ENCODE assay signal across 10 cellular contexts in the genomic region with DNA sequence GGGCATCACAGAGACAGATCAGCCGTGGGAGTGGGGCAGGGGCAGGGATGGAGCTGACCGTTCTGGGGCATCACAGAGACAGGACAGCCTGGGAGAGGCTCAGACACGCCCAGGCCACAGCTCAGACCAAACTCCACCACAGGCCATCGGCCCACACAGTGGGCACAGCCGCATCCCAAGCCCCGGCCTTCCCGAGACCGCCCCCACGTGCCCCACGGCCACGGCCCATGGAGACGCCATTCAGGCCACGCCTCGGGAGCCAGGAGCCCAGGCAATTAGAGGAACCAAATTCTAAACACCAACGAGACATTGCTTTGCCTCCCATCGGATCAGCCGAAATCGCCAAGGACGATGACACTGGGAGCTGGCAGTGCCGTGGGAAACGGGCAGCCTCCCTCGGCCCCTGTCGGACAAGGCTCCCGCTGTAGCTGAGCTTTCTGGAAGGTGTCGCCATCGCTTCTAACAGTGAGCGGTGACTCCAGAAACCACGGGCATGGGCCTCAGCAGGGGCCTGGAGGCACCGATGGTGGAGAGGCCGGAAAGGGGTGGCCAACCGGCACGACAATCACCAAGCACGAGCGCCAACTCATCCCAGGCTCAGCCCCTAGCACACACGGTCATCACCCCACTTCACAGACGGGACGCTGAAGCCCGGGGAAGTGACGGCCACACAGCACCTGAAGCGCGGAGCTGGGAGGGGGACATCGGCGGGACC. TPM values are rescaled to one million over a fixed set of nuclear protein-coding genes. Genes with fewer than 3 reads are reported as not detected.
A peak's percentile ranks its signal among the peaks of the same experiment; 100 is the strongest.
DNase-seq lines count a peak whose midpoint lies in the region; ATAC-seq and TF ChIP-seq lines count a peak whose summit lies in the region.
"Had no signal": no experiment of that assay in that cellular context is flagged by ENCODE, and none has a peak within 500 bp of the region (broad histone marks: within the 10 kb centered on the region; RNA-seq: fewer than 3 reads in every experiment).

No MANE protein-coding gene starts in this region.

- no peak overlapping the region for H2AK5ac ChIP-seq in mesendoderm (ENCODE audit: low read length)

- H4K5ac ChIP-seq in mesendoderm (ENCODE audit: low read length): no peak overlapping the region

- peaks cover 2% of the 10 kb centered on the region for H3K36me3 Mint-ChIP-seq in activated naive CD8-positive, alpha-beta T cell treated with anti-CD3 and anti-CD28 coated beads, Interleukin-2, amount 50 U/mL, for 24 hours (ENCODE audit: low read depth)

- H3K4me1 ChIP-seq in heart left ventricle (peaks cover 0 to 38% (median 19%) of the 10 kb centered on the region in 12 donors), mesendoderm (ENCODE audit: control insufficient read depth, low read depth, low read length) (no peaks in the 10 kb centered on the region), tibial artery (peaks cover 0 to 61% (median 41%) of the 10 kb centered on the region in 4 donors), HAP-1 (peaks cover 3% of the 10 kb centered on the region; the same call in 1 of the 2 replicates)

- peaks cover 47% of the 10 kb centered on the region for H3K79me2 ChIP-seq in mesendoderm (ENCODE audit: control insufficient read depth, insufficient read depth, low read length)

- TF ChIP-seq POLR2A in heart left ventricle (IDR thresholded peaks at IDR 0.05): no peak

- 89 to 92% (median 90%) methylated on average over 36 to 43 of the region's 43 CpGs for WGBS in heart left ventricle, 4 donors
- WGBS in mesendoderm (ENCODE audit: extremely low coverage, insufficient coverage, low lambda C conversion rate): no CpG with 5 or more reads among the region's 43 CpGs

- H2BK15ac ChIP-seq in mesendoderm (replicated peaks; ENCODE audit: low read depth): no peak overlapping the region

- H3K79me1 ChIP-seq in mesendoderm (ENCODE audit: low read length): peaks cover 32% of the 10 kb centered on the region

- no peak overlapping the region for H2BK5ac ChIP-seq in mesendoderm (ENCODE audit: low read length)

- H3K9me3 ChIP-seq in heart left ventricle: no peaks in the 10 kb centered on the region
- H3K9me3 ChIP-seq in tibial artery: no peaks in the 10 kb centered on the region
- no peaks in the 10 kb centered on the region for H3K9me3 ChIP-seq in HAP-1
- H3K9me3 ChIP-seq: adrenal gland had no signal

- no peak overlapping the region for H2BK120ac ChIP-seq in mesendoderm (ENCODE audit: low read depth, low read length)

- in situ Hi-C loops in HAP-1 (cut with MboI; ENCODE audit: low sequenced_read_pairs): no loop called here

- intact Hi-C loops in heart left ventricle (cut with DNase I) (loop anchor here in 2 of 10 donors (2.0 kb wide), 2 partner anchors 27 to 31 kb away; no protein-coding TSS in a partner anchor), Right ventricle myocardium inferior (cut with DNase I) (no loop called here), tibial artery (cut with DNase I; ENCODE audit: low total_unique reads) (no loop called here)

- no peak overlapping the region for H3K27ac Mint-ChIP-seq in activated naive CD8-positive, alpha-beta T cell treated with anti-CD3 and anti-CD28 coated beads, Interleukin-2, amount 50 U/mL, for 24 hours

- H3K9me3 Mint-ChIP-seq in activated naive CD8-positive, alpha-beta T cell treated with anti-CD3 and anti-CD28 coated beads, Interleukin-2, amount 50 U/mL, for 24 hours: no peaks in the 10 kb centered on the region

- ATAC-seq in heart left ventricle: no peak
- no peak for ATAC-seq in Right ventricle myocardium inferior
- ATAC-seq in activated naive CD8-positive, alpha-beta T cell treated with anti-CD3 and anti-CD28 coated beads, Interleukin-2, amount 50 U/mL, for 24 hours: no peak

- no peak overlapping the region for H3K18ac ChIP-seq in mesendoderm (ENCODE audit: low read length)

- H3K4ac ChIP-seq in mesendoderm (ENCODE audit: low read depth, low read length): no peak overlapping the region

- H3K4me3 Mint-ChIP-seq in activated naive CD8-positive, alpha-beta T cell treated with anti-CD3 and anti-CD28 coated beads, Interleukin-2, amount 50 U/mL, for 24 hours: peak overlapping the region; percentile 86

- H3K27me3 Mint-ChIP-seq in activated naive CD8-positive, alpha-beta T cell treated with anti-CD3 and anti-CD28 coated beads, Interleukin-2, amount 50 U/mL, for 24 hours: no peaks in the 10 kb centered on the region

- no peaks in the 10 kb centered on the region for H3K27me3 ChIP-seq in heart left ventricle
- H3K27me3 ChIP-seq in mesendoderm (ENCODE audit: insufficient read depth, low read length, poor library complexity): no peaks in the 10 kb centered on the region
- H3K27me3 ChIP-seq in tibial artery: no peaks in the 10 kb centered on the region
- no peaks in the 10 kb centered on the region for H3K27me3 ChIP-seq in HAP-1 (ENCODE audit: low read depth)
- H3K27me3 ChIP-seq: adrenal gland had no signal

- H3K36me3 ChIP-seq in heart left ventricle (peaks cover 0 to 10% (median 0%) of the 10 kb centered on the region in 9 donors), mesendoderm (ENCODE audit: control insufficient read depth, insufficient read depth, low read length) (no peaks in the 10 kb centered on the region), tibial artery (peaks cover 0 to 18% (median 5%) of the 10 kb centered on the region in 3 donors), HAP-1 (replicated peaks) (no peaks in the 10 kb centered on the region)
- H3K36me3 ChIP-seq: adrenal gland had no signal

- H4K8ac ChIP-seq in mesendoderm (ENCODE audit: low read depth, low read length): no peak overlapping the region

- H3K9ac ChIP-seq in mesendoderm (ENCODE audit: low read length): no peak overlapping the region

- H3K27ac ChIP-seq in heart left ventricle: peak overlapping the region in 7 of 12 donors; percentile 4 to 97 (median 91)
- H3K27ac ChIP-seq in mesendoderm (ENCODE audit: low read depth, low read length): no peak overlapping the region
- H3K27ac ChIP-seq in tibial artery: peak overlapping the region; percentile 86 to 87

- H3K4me1 Mint-ChIP-seq in activated naive CD8-positive, alpha-beta T cell treated with anti-CD3 and anti-CD28 coated beads, Interleukin-2, amount 50 U/mL, for 24 hours: peaks cover 19% of the 10 kb centered on the region

- no peak for TF ChIP-seq CTCF in heart left ventricle (IDR thresholded peaks at IDR 0.05)
- TF ChIP-seq CTCF in tibial artery (IDR thresholded peaks at IDR 0.05): no peak

- no peak overlapping the region for H3K23ac ChIP-seq in mesendoderm (ENCODE audit: low read length)

- H3K4me2 ChIP-seq in mesendoderm (ENCODE audit: low read length): no peak overlapping the region

- H3K4me3 ChIP-seq in heart left ventricle: peak overlapping the region in 4 of 12 donors; percentile 88 to 97 (median 90)
- H3K4me3 ChIP-seq in mesendoderm (ENCODE audit: low read length): no peak overlapping the region
- peak overlapping the region; percentile 79 to 98 for H3K4me3 ChIP-seq in tibial artery
- H3K4me3 ChIP-seq in HAP-1: no peak overlapping the region

- H3K56ac ChIP-seq in mesendoderm (ENCODE audit: low read length): peak overlapping the region; percentile 25

- DNase-seq in heart left ventricle: no peak
- DNase-seq in Right ventricle myocardium inferior (ENCODE audit: missing footprints): no peak
- DNase-seq in activated naive CD8-positive, alpha-beta T cell treated with anti-CD3 and anti-CD28 coated beads, Interleukin-2, amount 50 U/mL, for 24 hours: no peak
- no peak for DNase-seq in mesendoderm
- no peak for DNase-seq in tibial artery
- no peak for DNase-seq in activated CD4-positive, CD25-positive, alpha-beta regulatory T cell (lab: John Stamatoyannopoulos, UW)
- no peak for DNase-seq in NCI-H2081 (lab: John Stamatoyannopoulos, UW)
- DNase-seq in HAP-1 (ENCODE audit: low spot score in 2 of 2): no peak
- DNase-seq: adrenal gland, C1 segment of cervical spinal cord had no signal

RNA-seq across cellular contexts. Expression of gene PIP5K1C, which starts 2.4 kb away (rescaled TPM):
- 10 to 100 TPM; 27.8 to 56.6 (median 38.2) TPM for total RNA-seq in heart left ventricle
- polyA plus RNA-seq in heart left ventricle: 10 to 100 TPM; 23.9 to 31.0 TPM
- total RNA-seq in Right ventricle myocardium inferior: 34.7 TPM
- 15.2 TPM for polyA plus RNA-seq in mesendoderm (2013, experiment 1 of 2)
- 16.0 TPM for polyA plus RNA-seq in mesendoderm (2013, experiment 2 of 2)

RNA-seq across cellular contexts. Expression of gene TJP3, which starts 10.4 kb away (rescaled TPM):
- total RNA-seq in heart left ventricle (under 1 TPM in 2 of 9 donors, not detected in 7; 0.41 to 0.48 TPM), Right ventricle myocardium inferior (0.62 TPM)
- under 1 TPM in 1 of 2 donors, not detected in 1; 0.06 TPM for polyA plus RNA-seq in heart left ventricle
- 4.2 TPM for polyA plus RNA-seq in mesendoderm (2013, experiment 1 of 2)
- polyA plus RNA-seq in mesendoderm (2013, experiment 2 of 2): 3.8 TPM

Comparison
In these comparisons a context has a peak if more than half of its experiments do, and no peak if none do; other contexts are left out.
1. H3K4me3 ChIP-seq: peak in tibial artery (2 of 2); none in mesendoderm (single experiment) and HAP-1 (single experiment).